8 cellular contexts compared by ENCODE assay signal in genomic region chr11:13667795-13668101, GRCh38. TPM values are rescaled to one million over a fixed set of nuclear protein-coding genes. Genes with fewer than 3 reads are reported as not detected.
DNase-seq lines count a peak whose midpoint lies in the region; ATAC-seq and TF ChIP-seq lines count a peak whose summit lies in the region.

No MANE protein-coding gene starts in this region.

- TF ChIP-seq POLR2A in suprapubic skin (IDR thresholded peaks at IDR 0.05) = no peak

- H3K4me3 Mint-ChIP-seq in T-helper 2 cell treated with Interferon-gamma antibody and Interleukin-4, amounts not matched to agents 5 μg/mL and 100 μg/mL, for 36 hours = peak overlapping the region; percentile 72
- peak overlapping the region; percentile 76 for H3K4me3 Mint-ChIP-seq in activated naive CD8-positive, alpha-beta T cell treated with anti-CD3 and anti-CD28 coated beads for 36 hours

- no peak for TF ChIP-seq CTCF in kidney epithelial cell (IDR thresholded peaks at IDR 0.05; ENCODE audit: insufficient read depth, low read length, poor library complexity, severe bottlenecking)
- TF ChIP-seq CTCF in suprapubic skin (IDR thresholded peaks at IDR 0.05) = no peak

- H3K27ac Mint-ChIP-seq in T-helper 2 cell treated with Interferon-gamma antibody and Interleukin-4, amounts not matched to agents 5 μg/mL and 100 μg/mL, for 36 hours = peak overlapping the region; percentile 41
- H3K27ac Mint-ChIP-seq in activated naive CD8-positive, alpha-beta T cell treated with anti-CD3 and anti-CD28 coated beads for 36 hours = peak overlapping the region; percentile 79

- H3K4me1 ChIP-seq in suprapubic skin = peaks cover 30% of the 10 kb centered on the region

- no peak for ATAC-seq in GM18868 (IDR thresholded peaks at IDR 0.05; ENCODE audit: unreplicated experiment)
- ATAC-seq in HG02870 (IDR thresholded peaks at IDR 0.05; ENCODE audit: unreplicated experiment) = no peak

- H3K36me3 Mint-ChIP-seq in T-helper 2 cell treated with Interferon-gamma antibody and Interleukin-4, amounts not matched to agents 5 μg/mL and 100 μg/mL, for 36 hours (ENCODE audit: low read depth) = peaks cover 13% of the 10 kb centered on the region
- H3K36me3 Mint-ChIP-seq in activated naive CD8-positive, alpha-beta T cell treated with anti-CD3 and anti-CD28 coated beads for 36 hours = peaks cover 28% of the 10 kb centered on the region

- no peaks in the 10 kb centered on the region for H3K27me3 ChIP-seq in kidney epithelial cell (ENCODE audit: control insufficient read depth, insufficient read depth, low read length)
- no peaks in the 10 kb centered on the region for H3K27me3 ChIP-seq in suprapubic skin

- H3K4me3 ChIP-seq in kidney epithelial cell (ENCODE audit: low read depth, low read length) (peak overlapping the region; percentile 79), suprapubic skin (peak overlapping the region; percentile 96)

- peaks cover 9% of the 10 kb centered on the region for H3K27me3 Mint-ChIP-seq in T-helper 2 cell treated with Interferon-gamma antibody and Interleukin-4, amounts not matched to agents 5 μg/mL and 100 μg/mL, for 36 hours (ENCODE audit: low read depth)
- peaks cover 19% of the 10 kb centered on the region for H3K27me3 Mint-ChIP-seq in activated naive CD8-positive, alpha-beta T cell treated with anti-CD3 and anti-CD28 coated beads for 36 hours

- WGBS in suprapubic skin = 2% methylated on average over 11 of the region's 15 CpGs

- H3K4me1 Mint-ChIP-seq in T-helper 2 cell treated with Interferon-gamma antibody and Interleukin-4, amounts not matched to agents 5 μg/mL and 100 μg/mL, for 36 hours (ENCODE audit: low read depth) = peaks cover 33% of the 10 kb centered on the region
- H3K4me1 Mint-ChIP-seq in activated naive CD8-positive, alpha-beta T cell treated with anti-CD3 and anti-CD28 coated beads for 36 hours = peaks cover 37% of the 10 kb centered on the region

- TF ChIP-seq EP300 in suprapubic skin (IDR thresholded peaks at IDR 0.05) = no peak

- H3K36me3 ChIP-seq in kidney epithelial cell (ENCODE audit: control insufficient read depth, insufficient read depth, low read length) (no peaks in the 10 kb centered on the region), suprapubic skin (no peaks in the 10 kb centered on the region)

- no peaks in the 10 kb centered on the region for H3K9me3 ChIP-seq in suprapubic skin

- no peak for DNase-seq in T-helper 2 cell treated with Interferon-gamma antibody and Interleukin-4, amounts not matched to agents 5 μg/mL and 100 μg/mL, for 36 hours (ENCODE audit: low spot score)
- no peak for DNase-seq in T-helper 2 cell
- no peak for DNase-seq in activated naive CD8-positive, alpha-beta T cell treated with anti-CD3 and anti-CD28 coated beads for 36 hours
- DNase-seq in kidney epithelial cell (ENCODE audit: low read depth) = no peak
- no peak for DNase-seq in suprapubic skin (ENCODE audit: low spot score in 2 of 2)
- no peak for DNase-seq in T-helper 9 cell

- peak overlapping the region; percentile 20 for H3K27ac ChIP-seq in suprapubic skin

- H3K9me3 Mint-ChIP-seq in T-helper 2 cell treated with Interferon-gamma antibody and Interleukin-4, amounts not matched to agents 5 μg/mL and 100 μg/mL, for 36 hours = no peaks in the 10 kb centered on the region
- H3K9me3 Mint-ChIP-seq in activated naive CD8-positive, alpha-beta T cell treated with anti-CD3 and anti-CD28 coated beads for 36 hours = no peaks in the 10 kb centered on the region

RNA-seq across cellular contexts. Expression of gene FAR1, which starts 0.7 kb away (rescaled TPM):
- 10 to 100 TPM; 47.1 to 48.3 TPM for total RNA-seq in activated naive CD8-positive, alpha-beta T cell treated with anti-CD3 and anti-CD28 coated beads for 36 hours
- total RNA-seq in kidney epithelial cell (35.1 and 35.3 TPM in 2 replicates), suprapubic skin (10 to 100 TPM in 3 of 4 donors, 1 to 10 TPM in 1; 9.8 to 29.0 (median 16.4) TPM)
